9 cellular contexts compared by ENCODE assay signal in the genomic region with DNA sequence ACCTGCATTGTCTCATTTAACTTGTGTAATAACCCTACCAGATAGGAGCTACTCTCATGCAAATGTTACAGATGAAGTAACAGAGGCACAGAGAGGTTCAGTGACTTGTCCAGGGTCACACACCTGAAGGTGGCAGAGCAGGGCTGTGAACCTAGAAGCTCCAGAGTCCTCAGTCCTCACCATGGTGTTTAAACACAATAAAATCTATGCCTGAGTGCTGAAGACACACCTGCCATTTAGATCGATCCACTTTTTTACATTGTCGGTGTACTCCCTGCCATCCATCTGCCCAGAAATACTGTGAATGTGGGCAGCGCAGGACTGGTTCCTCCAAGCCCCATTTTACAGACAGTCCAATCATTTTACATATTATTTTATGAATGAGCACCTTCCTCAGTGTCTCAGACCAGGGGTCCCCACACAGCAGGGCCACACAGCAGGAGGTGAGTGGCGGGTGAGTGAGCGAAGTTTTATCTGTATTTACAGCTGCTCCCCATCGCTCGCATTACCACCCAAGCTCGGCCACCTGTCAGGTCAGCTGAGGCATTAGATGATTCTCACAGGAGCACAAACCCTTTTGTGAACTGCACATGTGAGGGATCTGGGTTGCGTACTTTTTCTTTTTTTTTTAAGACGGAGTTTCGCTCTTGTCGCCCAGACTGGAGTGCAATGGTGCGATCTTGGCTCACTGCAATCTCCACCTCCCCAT. TPM values are rescaled to one million over a fixed set of nuclear protein-coding genes. Genes with fewer than 3 reads are reported as not detected.
DNase-seq lines count a peak whose midpoint lies in the region; ATAC-seq, FAIRE-seq and TF ChIP-seq lines count a peak whose summit lies in the region.
"Had no signal": no experiment of that assay in that cellular context is flagged by ENCODE, and none has a peak within 500 bp of the region (broad histone marks: within the 10 kb centered on the region; RNA-seq: fewer than 3 reads in every experiment).

No MANE protein-coding gene starts in this region.

- DNase-seq in CD8-positive, alpha-beta memory T cell, result no peak
- DNase-seq in PC-9, result no peak
- DNase-seq in H1 (ENCODE audit: low read depth in 1 of 2, low spot score in 2 of 2), result no peak
- DNase-seq in posterior vena cava (ENCODE audit: low spot score), result peak; percentile 29
- DNase-seq in HCEC 1CT, result no peak
- DNase-seq in NCI-H82 treated with DMSO at 0.1 percent for 48 hours (lab: John Stamatoyannopoulos, UW; ENCODE audit: unreplicated experiment), result no peak
- no peak for DNase-seq in lower leg skin (ENCODE audit: low spot score in 2 of 2)
- DNase-seq: T1000 had no signal

- H3K36me3 ChIP-seq in CD8-positive, alpha-beta memory T cell (ENCODE audit: insufficient read depth, low read length), result no peaks in the 10 kb centered on the region
- H3K36me3 ChIP-seq in PC-9 (ENCODE audit: low read depth) (no peaks in the 10 kb centered on the region), H1 (ENCODE audit: control insufficient read depth in 2 of 4, insufficient read depth in 4 of 4, low read length in 3 of 4) (no peaks in the 10 kb centered on the region)

- H3K27ac ChIP-seq in CD8-positive, alpha-beta memory T cell (ENCODE audit: low read depth, low read length), result no peak overlapping the region
- H3K27ac ChIP-seq in PC-9, result peak overlapping the region; percentile 98
- H3K27ac ChIP-seq in H1 (ENCODE audit: low read depth, low read length), result no peak overlapping the region

- peaks cover 83% of the 10 kb centered on the region for H3F3A ChIP-seq in PC-9 (ENCODE audit: insufficient read depth, low read depth)

- no peak for FAIRE-seq in H1 (lab: Jason Lieb, UNC)

- H4K91ac ChIP-seq in H1 (replicated peaks; ENCODE audit: insufficient read length, low read length), result no peak overlapping the region

- H3K27ac Mint-ChIP-seq in CD8-positive, alpha-beta memory T cell, result peak overlapping the region; percentile 90 to 99 (median 99)

- H3K4me3 Mint-ChIP-seq in CD8-positive, alpha-beta memory T cell, result peak overlapping the region in 6 of 7 donors; percentile 80 to 96 (median 94)

- WGBS in H1 (ENCODE audit: extremely low coverage in 1 of 2, insufficient coverage in 1 of 2, insufficient read length in 1 of 2, insufficient replicate concordance in 2 of 2, low coverage in 1 of 2, low lambda C conversion rate in 2 of 2, missing lambda C conversion rate in 1 of 2), 2 experiments, result 80% methylated on average over 13 of the region's 13 CpGs; no CpG with 5 or more reads in 1 of the 2 experiments
- 88 to 95% methylated on average over 13 of the region's 13 CpGs for WGBS in lower leg skin, 2 donors

- no peak overlapping the region for H4K8ac ChIP-seq in H1 (ENCODE audit: extremely low read depth, insufficient read depth, low read length)

- H3K79me2 ChIP-seq in PC-9 (ENCODE audit: low read depth), result peaks cover 92% of the 10 kb centered on the region
- peaks cover 0 to 69% of the 10 kb centered on the region in 2 experiments; a peak in 3 of 4 replicates for H3K79me2 ChIP-seq in H1 (ENCODE audit: control insufficient read depth in 1 of 2, insufficient read depth in 2 of 2, low read length in 2 of 2)

- no peak for TF ChIP-seq RAD21 in H1 (IDR thresholded peaks at IDR 0.05 in 1 of 2, conservative IDR thresholded peaks at IDR 0.05 in 1 of 2; ENCODE audit: low read depth in 2 of 2, low read length in 2 of 2)

- no peak overlapping the region for H3K4ac ChIP-seq in H1 (replicated peaks; ENCODE audit: insufficient read length, low read depth, low read length)

- ATAC-seq in HG02678 (IDR thresholded peaks at IDR 0.05; ENCODE audit: unreplicated experiment), result no peak

- H2BK15ac ChIP-seq in H1 (ENCODE audit: low read length), result no peak overlapping the region

- H3K79me1 ChIP-seq in H1 (ENCODE audit: low read depth, low read length), result peaks cover 17% of the 10 kb centered on the region

- H3K14ac ChIP-seq in H1 (ENCODE audit: insufficient read length), result no peak overlapping the region

- H3K4me2 ChIP-seq in PC-9 (peak overlapping the region; percentile 65), H1 (ENCODE audit: insufficient read depth in 1 of 2, low read depth in 2 of 2, low read length in 2 of 2) (no peak overlapping the region)

- no peak for TF ChIP-seq EP300 in H1 (IDR thresholded peaks at IDR 0.05; ENCODE audit: borderline replicate concordance in 1 of 2, low read depth in 2 of 2, low read length in 2 of 2)

- no peak overlapping the region for H3K56ac ChIP-seq in H1 (replicated peaks; ENCODE audit: insufficient read length, low read depth, low read length)

- H3K27me3 Mint-ChIP-seq in CD8-positive, alpha-beta memory T cell, result no peaks in the 10 kb centered on the region

- H3K18ac ChIP-seq in H1 (ENCODE audit: extremely low read depth, low read length), result 0 out of 2 replicates have a peak overlapping the region, but pooled peaks have one; percentile 38

- H3K23ac ChIP-seq in H1 (ENCODE audit: insufficient read length), result no peak overlapping the region

- no peak overlapping the region for H4K5ac ChIP-seq in H1 (ENCODE audit: insufficient read length, low read depth, low read length)

- H3K9ac ChIP-seq in H1 (replicated peaks in 1 of 4; ENCODE audit: extremely low read depth in 1 of 4, low read depth in 3 of 4, low read length in 3 of 4), result no peak overlapping the region

- peaks cover 71 to 91% (median 89%) of the 10 kb centered on the region in 3 donors for H3K4me1 Mint-ChIP-seq in CD8-positive, alpha-beta memory T cell

- H3K4me3 ChIP-seq in CD8-positive, alpha-beta memory T cell (ENCODE audit: low read length), result peak overlapping the region; percentile 90
- H3K4me3 ChIP-seq in PC-9, result no peak overlapping the region; the same call in 1 of the 2 replicates
- H3K4me3 ChIP-seq in H1 (ENCODE audit: extremely low read depth in 1 of 4, insufficient read depth in 2 of 4, low read depth in 3 of 4, low read length in 4 of 4), result no peak overlapping the region
- H3K4me3 ChIP-seq in lower leg skin (ENCODE audit: low read depth, poor library complexity, severe bottlenecking), result no peak overlapping the region

- peaks cover 0 to 32% (median 3%) of the 10 kb centered on the region in 3 donors for H3K36me3 Mint-ChIP-seq in CD8-positive, alpha-beta memory T cell

- POLR2A ChIA-PET in CD8-positive, alpha-beta memory T cell (lab: Charles Lee), result no interaction called here
- POLR2A ChIA-PET in PC-9 (lab: Charles Lee; ENCODE audit: unreplicated experiment), result interaction anchor here (0.5 kb wide), 1 partner anchor 51 kb away, joined by 3 read pairs; a partner anchor contains a TSS
- POLR2A ChIA-PET in H1 (lab: Charles Lee; ENCODE audit: partially characterized antibody), result interaction anchor here (1.0 kb wide), 1 partner anchor 14 kb away, joined by 3 read pairs; no protein-coding TSS in a partner anchor

- BruUV-seq in PC-9 (replicated peaks; lab: Mats Ljungman, UMichigan), result no TSS peak

- H4K20me1 ChIP-seq in PC-9 (ENCODE audit: insufficient read depth), result no peaks in the 10 kb centered on the region
- H4K20me1 ChIP-seq in H1 (replicated peaks in 1 of 2; ENCODE audit: control insufficient read depth in 1 of 2, insufficient read depth in 2 of 2, low read length in 2 of 2), result peaks cover 4 to 5% of the 10 kb centered on the region in 2 experiments

- H2BK120ac ChIP-seq in H1 (replicated peaks; ENCODE audit: low read depth, low read length), result no peak overlapping the region

- TF ChIP-seq POLR2A in H1 (IDR thresholded peaks at IDR 0.05; ENCODE audit: control extremely low read depth in 1 of 2, low read depth in 2 of 2, low read length in 2 of 2), result no peak
- TF ChIP-seq POLR2A in lower leg skin (IDR thresholded peaks at IDR 0.05), result no peak

- TF ChIP-seq CTCF in PC-9 (conservative IDR thresholded peaks at IDR 0.05) (no peak), H1 (IDR thresholded peaks at IDR 0.05; ENCODE audit: control extremely low read depth in 1 of 3, insufficient read depth in 1 of 3, low read depth in 1 of 3, low read length in 3 of 3) (no peak), lower leg skin (IDR thresholded peaks at IDR 0.05) (no peak)

- no peak overlapping the region; the same call in 1 of the 2 replicates for H2BK12ac ChIP-seq in H1 (ENCODE audit: low read depth, low read length)

- peak overlapping the region; percentile 66; the same call in 1 of the 2 replicates for H2BK5ac ChIP-seq in H1 (ENCODE audit: low read depth, low read length)

- intact Hi-C loops in PC-9 (cut with micrococcal nuclease; ENCODE audit: unreplicated experiment), result no loop called here
- intact Hi-C loops in posterior vena cava (cut with DNase I), result loop anchor here (5.0 to 10.0 kb wide), 2 partner anchors 77 to 85 kb away; no protein-coding TSS in a partner anchor
- intact Hi-C loops in lower leg skin (cut with DNase I; ENCODE audit: low total_unique reads), result no loop called here

- CTCF ChIA-PET in CD8-positive, alpha-beta memory T cell (lab: Charles Lee), result interaction anchor here (1.0 to 1.5 kb wide), 3 partner anchors 20 to 140 kb away, joined by 3 to 4 read pairs (median 3); no protein-coding TSS in a partner anchor
- CTCF ChIA-PET in PC-9 (lab: Charles Lee), result interaction anchor here (0.7 kb wide), 1 partner anchor 146 kb away, joined by 3 read pairs; no protein-coding TSS in a partner anchor
- CTCF ChIA-PET in H1 (lab: Charles Lee; ENCODE audit: partially characterized antibody), result interaction anchor here (1.1 to 3.9 kb wide), 5 partner anchors 14 to 84 kb away, joined by 3 to 22 read pairs (median 3); no protein-coding TSS in a partner anchor

- H3K9me3 ChIP-seq in CD8-positive, alpha-beta memory T cell (ENCODE audit: low read length), result no peaks in the 10 kb centered on the region
- H3K9me3 ChIP-seq in PC-9 (ENCODE audit: insufficient read depth, low read depth) (no peaks in the 10 kb centered on the region), H1 (ENCODE audit: insufficient read depth in 2 of 2, low read depth in 1 of 2, low read length in 1 of 2) (no peaks in the 10 kb centered on the region)

- no peaks in the 10 kb centered on the region for H3K9me3 Mint-ChIP-seq in CD8-positive, alpha-beta memory T cell

- H3K9me2 ChIP-seq in PC-9 (ENCODE audit: insufficient read depth), result no peaks in the 10 kb centered on the region

- no peak overlapping the region for H2AFZ ChIP-seq in PC-9
- no peak overlapping the region for H2AFZ ChIP-seq in H1 (ENCODE audit: low read length)

- H2BK20ac ChIP-seq in H1 (ENCODE audit: low read length), result no peak overlapping the region; the same call in 1 of the 2 replicates

- peaks cover 95% of the 10 kb centered on the region for H3K4me1 ChIP-seq in CD8-positive, alpha-beta memory T cell (ENCODE audit: insufficient read depth, low read length)
- H3K4me1 ChIP-seq in PC-9 (replicated peaks; ENCODE audit: insufficient read depth) (peaks cover 98% of the 10 kb centered on the region), H1 (replicated peaks in 1 of 4; ENCODE audit: control insufficient read depth in 3 of 4, insufficient read depth in 4 of 4, low read length in 3 of 4) (peaks cover 8 to 23% (median 14%) of the 10 kb centered on the region in 4 experiments)

- no peaks in the 10 kb centered on the region for H3K27me3 ChIP-seq in CD8-positive, alpha-beta memory T cell (ENCODE audit: insufficient read depth, low read length, poor library complexity, severe bottlenecking)
- H3K27me3 ChIP-seq in PC-9 (ENCODE audit: insufficient read depth, low read depth), result no peaks in the 10 kb centered on the region
- peaks cover 0 to 2% (median 1%) of the 10 kb centered on the region in 4 experiments; a peak in 2 of 7 replicates for H3K27me3 ChIP-seq in H1 (replicated peaks in 1 of 4; ENCODE audit: control insufficient read depth in 3 of 4, extremely low read depth in 1 of 4, insufficient read depth in 3 of 4, low read length in 3 of 4)

- no peak overlapping the region for H2AK5ac ChIP-seq in H1 (ENCODE audit: low read depth, low read length)

- peaks cover 1% of the 10 kb centered on the region; the same call in 1 of the 2 replicates for H3K23me2 ChIP-seq in H1 (ENCODE audit: low read depth, low read length)

RNA-seq across cellular contexts. Expression of a gene that starts 5.6 kb away (rescaled TPM):
- total RNA-seq in CD8-positive, alpha-beta memory T cell, result 100 to 1,000 TPM; 140 to 142 TPM
- polyA plus RNA-seq in CD8-positive, alpha-beta memory T cell, result 41.6 TPM
- 65.3 and 76.5 TPM in 2 replicates for total RNA-seq in PC-9 (2021)
- 29.4 and 32.7 TPM in 2 replicates for total RNA-seq in H1 (2021; fragmentation: NEBNext Ultra II Directional; extraction: Animal tissue kit (Norgen Biotek cat#: 25700))
- 29.1 and 38.2 TPM in 2 replicates for polyA plus RNA-seq in H1 (2011; rRNA removed)
- polyA plus RNA-seq in H1 (2011; cell fraction: cytosol; rRNA removed), result 25.4 TPM
- polyA plus RNA-seq in H1 (2011; cell fraction: nucleus; rRNA removed), result 31.2 TPM
- polyA plus RNA-seq in H1 (2012, experiment 1 of 2), result 22.5 to 25.9 TPM (median 24.5 TPM) in 4 replicates
- 21.4 TPM for polyA plus RNA-seq in H1 (2012, experiment 2 of 2)
- 34.5 TPM for polyA plus RNA-seq in H1 (2013, experiment 1 of 2)
- polyA plus RNA-seq in H1 (2013, experiment 2 of 2), result 34.4 TPM
- 26.9 and 37.0 TPM in 2 replicates for polyA minus RNA-seq in H1 (2011; rRNA and poly(A)+ RNA removed)
- 15.6 TPM for polyA minus RNA-seq in H1 (2011; cell fraction: cytosol; rRNA and poly(A)+ RNA removed)
- 17.7 TPM for polyA minus RNA-seq in H1 (2011; cell fraction: nucleus; rRNA and poly(A)+ RNA removed)
- 100 to 1,000 TPM in 1 of 2 donors, 10 to 100 TPM in 1; 99.2 to 112 TPM for total RNA-seq in posterior vena cava
- 10 to 100 TPM; 22.3 to 35.0 (median 25.1) TPM for total RNA-seq in lower leg skin

RNA-seq across cellular contexts. Expression of a gene that starts 50.8 kb away (rescaled TPM):
- total RNA-seq in CD8-positive, alpha-beta memory T cell, result 100 to 1,000 TPM; 103 to 114 TPM
- polyA plus RNA-seq in CD8-positive, alpha-beta memory T cell, result 132 TPM
- 114 and 121 TPM in 2 replicates for total RNA-seq in PC-9 (2021)
- 16.6 and 18.4 TPM in 2 replicates for total RNA-seq in H1 (2021; fragmentation: NEBNext Ultra II Directional; extraction: Animal tissue kit (Norgen Biotek cat#: 25700))
- 8.1 and 8.7 TPM in 2 replicates for polyA plus RNA-seq in H1 (2011; rRNA removed)
- 14.7 TPM for polyA plus RNA-seq in H1 (2011; cell fraction: cytosol; rRNA removed)
- 7.4 TPM for polyA plus RNA-seq in H1 (2011; cell fraction: nucleus; rRNA removed)
- 20.7 to 29.4 TPM (median 24.4 TPM) in 4 replicates for polyA plus RNA-seq in H1 (2012, experiment 1 of 2)
- 29.3 TPM for polyA plus RNA-seq in H1 (2012, experiment 2 of 2)
- polyA plus RNA-seq in H1 (2013, experiment 1 of 2), result 35.3 TPM
- polyA plus RNA-seq in H1 (2013, experiment 2 of 2), result 37.6 TPM
- 6.5 and 28.8 TPM in 2 replicates for polyA minus RNA-seq in H1 (2011; rRNA and poly(A)+ RNA removed)
- 7.0 TPM for polyA minus RNA-seq in H1 (2011; cell fraction: cytosol; rRNA and poly(A)+ RNA removed)
- 3.3 TPM for polyA minus RNA-seq in H1 (2011; cell fraction: nucleus; rRNA and poly(A)+ RNA removed)
- total RNA-seq in posterior vena cava, result 10 to 100 TPM; 45.3 to 52.0 TPM
- 10 to 100 TPM; 17.3 to 29.2 (median 21.1) TPM for total RNA-seq in lower leg skin

Comparison
In these comparisons a context has a peak if more than half of its experiments do, and no peak if none do; other contexts are left out.
1. intact Hi-C loops: an anchor here in posterior vena cava (5.0 to 10.0 kb wide); none called in PC-9 and lower leg skin.